Comparison of ENCODE assay signal across 1 cellular context in the genomic region with DNA sequence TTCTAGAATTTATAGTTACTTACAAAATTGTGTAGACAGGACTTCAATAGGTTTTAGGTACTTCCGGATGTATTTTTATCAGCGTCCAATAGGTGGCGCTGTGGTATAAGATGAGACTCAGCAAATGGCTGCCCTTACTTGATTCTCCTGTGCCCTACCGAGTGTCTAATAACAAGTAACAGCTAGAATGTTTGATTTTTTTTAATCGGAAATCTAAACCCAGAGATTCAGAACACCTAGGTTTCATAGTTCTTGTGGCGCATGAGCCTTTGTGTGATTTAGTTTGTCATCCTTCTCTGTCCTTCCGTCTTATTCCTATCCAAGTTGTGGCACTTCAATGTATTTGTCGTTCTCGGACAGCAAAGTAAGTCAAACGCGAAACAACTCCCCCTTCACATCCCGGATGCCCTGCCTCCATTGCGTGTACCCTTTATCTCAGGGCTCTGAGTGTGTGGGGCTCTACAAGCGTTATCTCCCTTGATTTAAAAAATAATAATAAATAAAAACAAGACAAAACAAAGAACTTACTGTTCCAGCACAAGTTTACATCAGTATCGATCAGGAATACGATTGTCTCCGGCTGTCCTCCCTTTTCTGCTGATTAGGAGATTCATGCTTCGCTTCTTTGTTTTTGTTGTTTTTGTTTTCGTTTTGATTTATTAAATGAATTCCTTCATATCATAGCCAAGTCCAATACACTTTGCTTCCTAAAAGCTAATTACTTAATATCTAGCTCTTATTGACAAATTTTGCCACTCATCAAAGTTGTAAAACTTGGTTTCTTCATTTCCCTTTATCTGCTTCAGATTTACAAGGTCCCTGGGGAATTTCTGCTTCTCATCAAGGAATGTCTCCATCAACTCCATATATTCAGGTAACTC.
TF ChIP-seq lines count a peak whose summit lies in the region.

No MANE protein-coding gene starts in this region.

TF ChIP-seq in K562, 482 proteins besides CTCF, POLR2A, EP300 and RAD21 (continued from another document and continues in another):
- TF ChIP-seq, protein P1, sequence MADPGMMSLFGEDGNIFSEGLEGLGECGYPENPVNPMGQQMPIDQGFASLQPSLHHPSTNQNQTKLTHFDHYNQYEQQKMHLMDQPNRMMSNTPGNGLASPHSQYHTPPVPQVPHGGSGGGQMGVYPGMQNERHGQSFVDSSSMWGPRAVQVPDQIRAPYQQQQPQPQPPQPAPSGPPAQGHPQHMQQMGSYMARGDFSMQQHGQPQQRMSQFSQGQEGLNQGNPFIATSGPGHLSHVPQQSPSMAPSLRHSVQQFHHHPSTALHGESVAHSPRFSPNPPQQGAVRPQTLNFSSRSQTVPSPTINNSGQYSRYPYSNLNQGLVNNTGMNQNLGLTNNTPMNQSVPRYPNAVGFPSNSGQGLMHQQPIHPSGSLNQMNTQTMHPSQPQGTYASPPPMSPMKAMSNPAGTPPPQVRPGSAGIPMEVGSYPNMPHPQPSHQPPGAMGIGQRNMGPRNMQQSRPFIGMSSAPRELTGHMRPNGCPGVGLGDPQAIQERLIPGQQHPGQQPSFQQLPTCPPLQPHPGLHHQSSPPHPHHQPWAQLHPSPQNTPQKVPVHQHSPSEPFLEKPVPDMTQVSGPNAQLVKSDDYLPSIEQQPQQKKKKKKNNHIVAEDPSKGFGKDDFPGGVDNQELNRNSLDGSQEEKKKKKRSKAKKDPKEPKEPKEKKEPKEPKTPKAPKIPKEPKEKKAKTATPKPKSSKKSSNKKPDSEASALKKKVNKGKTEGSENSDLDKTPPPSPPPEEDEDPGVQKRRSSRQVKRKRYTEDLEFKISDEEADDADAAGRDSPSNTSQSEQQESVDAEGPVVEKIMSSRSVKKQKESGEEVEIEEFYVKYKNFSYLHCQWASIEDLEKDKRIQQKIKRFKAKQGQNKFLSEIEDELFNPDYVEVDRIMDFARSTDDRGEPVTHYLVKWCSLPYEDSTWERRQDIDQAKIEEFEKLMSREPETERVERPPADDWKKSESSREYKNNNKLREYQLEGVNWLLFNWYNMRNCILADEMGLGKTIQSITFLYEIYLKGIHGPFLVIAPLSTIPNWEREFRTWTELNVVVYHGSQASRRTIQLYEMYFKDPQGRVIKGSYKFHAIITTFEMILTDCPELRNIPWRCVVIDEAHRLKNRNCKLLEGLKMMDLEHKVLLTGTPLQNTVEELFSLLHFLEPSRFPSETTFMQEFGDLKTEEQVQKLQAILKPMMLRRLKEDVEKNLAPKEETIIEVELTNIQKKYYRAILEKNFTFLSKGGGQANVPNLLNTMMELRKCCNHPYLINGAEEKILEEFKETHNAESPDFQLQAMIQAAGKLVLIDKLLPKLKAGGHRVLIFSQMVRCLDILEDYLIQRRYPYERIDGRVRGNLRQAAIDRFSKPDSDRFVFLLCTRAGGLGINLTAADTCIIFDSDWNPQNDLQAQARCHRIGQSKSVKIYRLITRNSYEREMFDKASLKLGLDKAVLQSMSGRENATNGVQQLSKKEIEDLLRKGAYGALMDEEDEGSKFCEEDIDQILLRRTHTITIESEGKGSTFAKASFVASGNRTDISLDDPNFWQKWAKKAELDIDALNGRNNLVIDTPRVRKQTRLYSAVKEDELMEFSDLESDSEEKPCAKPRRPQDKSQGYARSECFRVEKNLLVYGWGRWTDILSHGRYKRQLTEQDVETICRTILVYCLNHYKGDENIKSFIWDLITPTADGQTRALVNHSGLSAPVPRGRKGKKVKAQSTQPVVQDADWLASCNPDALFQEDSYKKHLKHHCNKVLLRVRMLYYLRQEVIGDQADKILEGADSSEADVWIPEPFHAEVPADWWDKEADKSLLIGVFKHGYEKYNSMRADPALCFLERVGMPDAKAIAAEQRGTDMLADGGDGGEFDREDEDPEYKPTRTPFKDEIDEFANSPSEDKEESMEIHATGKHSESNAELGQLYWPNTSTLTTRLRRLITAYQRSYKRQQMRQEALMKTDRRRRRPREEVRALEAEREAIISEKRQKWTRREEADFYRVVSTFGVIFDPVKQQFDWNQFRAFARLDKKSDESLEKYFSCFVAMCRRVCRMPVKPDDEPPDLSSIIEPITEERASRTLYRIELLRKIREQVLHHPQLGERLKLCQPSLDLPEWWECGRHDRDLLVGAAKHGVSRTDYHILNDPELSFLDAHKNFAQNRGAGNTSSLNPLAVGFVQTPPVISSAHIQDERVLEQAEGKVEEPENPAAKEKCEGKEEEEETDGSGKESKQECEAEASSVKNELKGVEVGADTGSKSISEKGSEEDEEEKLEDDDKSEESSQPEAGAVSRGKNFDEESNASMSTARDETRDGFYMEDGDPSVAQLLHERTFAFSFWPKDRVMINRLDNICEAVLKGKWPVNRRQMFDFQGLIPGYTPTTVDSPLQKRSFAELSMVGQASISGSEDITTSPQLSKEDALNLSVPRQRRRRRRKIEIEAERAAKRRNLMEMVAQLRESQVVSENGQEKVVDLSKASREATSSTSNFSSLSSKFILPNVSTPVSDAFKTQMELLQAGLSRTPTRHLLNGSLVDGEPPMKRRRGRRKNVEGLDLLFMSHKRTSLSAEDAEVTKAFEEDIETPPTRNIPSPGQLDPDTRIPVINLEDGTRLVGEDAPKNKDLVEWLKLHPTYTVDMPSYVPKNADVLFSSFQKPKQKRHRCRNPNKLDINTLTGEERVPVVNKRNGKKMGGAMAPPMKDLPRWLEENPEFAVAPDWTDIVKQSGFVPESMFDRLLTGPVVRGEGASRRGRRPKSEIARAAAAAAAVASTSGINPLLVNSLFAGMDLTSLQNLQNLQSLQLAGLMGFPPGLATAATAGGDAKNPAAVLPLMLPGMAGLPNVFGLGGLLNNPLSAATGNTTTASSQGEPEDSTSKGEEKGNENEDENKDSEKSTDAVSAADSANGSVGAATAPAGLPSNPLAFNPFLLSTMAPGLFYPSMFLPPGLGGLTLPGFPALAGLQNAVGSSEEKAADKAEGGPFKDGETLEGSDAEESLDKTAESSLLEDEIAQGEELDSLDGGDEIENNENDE (IDR thresholded peaks at IDR 0.05; ENCODE audit: low read depth, low read length), result no peak
- TF ChIP-seq TEAD1 (CRISPR knock-in tag; IDR thresholded peaks at IDR 0.05) (no peak), ZNF408 (CRISPR knock-in tag; IDR thresholded peaks at IDR 0.05; ENCODE audit: low read depth) (no peak), ZNF316 (IDR thresholded peaks at IDR 0.05) (peak; percentile 74), STAT5B (CRISPR knock-in tag; IDR thresholded peaks at IDR 0.05) (no peak), STAG1 (CRISPR knock-in tag; IDR thresholded peaks at IDR 0.05; ENCODE audit: borderline replicate concordance) (no peak; the same call in 1 of the 2 replicates), XRCC3 (IDR thresholded peaks at IDR 0.05) (no peak), CHAMP1 (IDR thresholded peaks at IDR 0.05) (peak; percentile 83), HCFC1 (IDR thresholded peaks at IDR 0.05; ENCODE audit: low read depth, low read length) (0 out of 2 replicates have a peak, but pooled peaks have one; percentile 5), ZNF384 (IDR thresholded peaks at IDR 0.05; ENCODE audit: low read depth, low read length) (0 out of 2 replicates have a peak, but pooled peaks have one; percentile 27), ZNF764 (CRISPR knock-in tag; IDR thresholded peaks at IDR 0.05; ENCODE audit: low read depth) (no peak), ILF3 (IDR thresholded peaks at IDR 0.05; ENCODE audit: borderline replicate concordance) (no peak), ZBTB1 (CRISPR knock-in tag; IDR thresholded peaks at IDR 0.05; ENCODE audit: borderline replicate concordance, low read depth) (no peak), ZNF589 (CRISPR knock-in tag; IDR thresholded peaks at IDR 0.05; ENCODE audit: low read depth) (0 out of 2 replicates have a peak, but pooled peaks have one; percentile 31), FOSL1 (tag; conservative IDR thresholded peaks at IDR 0.05) (0 out of 2 replicates have a peak, but pooled peaks have one; percentile 23), ARNT (IDR thresholded peaks at IDR 0.05) (peak in 1 of 2 experiments; percentile 70; a peak in 1 of 4 replicates), YY1 (IDR thresholded peaks at IDR 0.05; ENCODE audit: borderline replicate concordance in 1 of 3, control insufficient read depth in 1 of 3, extremely low read depth in 1 of 3, insufficient read depth in 3 of 3, insufficient read length in 1 of 3, insufficient replicate concordance in 2 of 3, low read depth in 1 of 3, low read length in 2 of 3) (peak in 2 of 3 experiments; percentile 66 to 90), SMARCA4 (IDR thresholded peaks at IDR 0.05) (no peak; the same call in 1 of the 2 replicates), PHB2 (IDR thresholded peaks at IDR 0.05; ENCODE audit: low read depth) (no peak), NR3C1 (CRISPR knock-in tag; IDR thresholded peaks at IDR 0.05) (no peak), RFX1 (IDR thresholded peaks at IDR 0.05) (no peak), TRIM28 (IDR thresholded peaks at IDR 0.05) (no peak), HNRNPUL1 (IDR thresholded peaks at IDR 0.05; ENCODE audit: low read length) (no peak), IFI16 (CRISPR knock-in tag; IDR thresholded peaks at IDR 0.05) (no peak), ADNP (tag; IDR thresholded peaks at IDR 0.05) (0 out of 2 replicates have a peak, but pooled peaks have one; percentile 16), RUNX1 (IDR thresholded peaks at IDR 0.05; ENCODE audit: low read depth) (no peak), ELF1 (tag; IDR thresholded peaks at IDR 0.05) (peak; percentile 95), BCL6 (CRISPR knock-in tag; IDR thresholded peaks at IDR 0.05) (0 out of 2 replicates have a peak, but pooled peaks have one; percentile 25), NFE2 (IDR thresholded peaks at IDR 0.05; ENCODE audit: low read depth) (0 out of 2 replicates have a peak, but pooled peaks have one; percentile 3)
- TF ChIP-seq, protein P2, sequence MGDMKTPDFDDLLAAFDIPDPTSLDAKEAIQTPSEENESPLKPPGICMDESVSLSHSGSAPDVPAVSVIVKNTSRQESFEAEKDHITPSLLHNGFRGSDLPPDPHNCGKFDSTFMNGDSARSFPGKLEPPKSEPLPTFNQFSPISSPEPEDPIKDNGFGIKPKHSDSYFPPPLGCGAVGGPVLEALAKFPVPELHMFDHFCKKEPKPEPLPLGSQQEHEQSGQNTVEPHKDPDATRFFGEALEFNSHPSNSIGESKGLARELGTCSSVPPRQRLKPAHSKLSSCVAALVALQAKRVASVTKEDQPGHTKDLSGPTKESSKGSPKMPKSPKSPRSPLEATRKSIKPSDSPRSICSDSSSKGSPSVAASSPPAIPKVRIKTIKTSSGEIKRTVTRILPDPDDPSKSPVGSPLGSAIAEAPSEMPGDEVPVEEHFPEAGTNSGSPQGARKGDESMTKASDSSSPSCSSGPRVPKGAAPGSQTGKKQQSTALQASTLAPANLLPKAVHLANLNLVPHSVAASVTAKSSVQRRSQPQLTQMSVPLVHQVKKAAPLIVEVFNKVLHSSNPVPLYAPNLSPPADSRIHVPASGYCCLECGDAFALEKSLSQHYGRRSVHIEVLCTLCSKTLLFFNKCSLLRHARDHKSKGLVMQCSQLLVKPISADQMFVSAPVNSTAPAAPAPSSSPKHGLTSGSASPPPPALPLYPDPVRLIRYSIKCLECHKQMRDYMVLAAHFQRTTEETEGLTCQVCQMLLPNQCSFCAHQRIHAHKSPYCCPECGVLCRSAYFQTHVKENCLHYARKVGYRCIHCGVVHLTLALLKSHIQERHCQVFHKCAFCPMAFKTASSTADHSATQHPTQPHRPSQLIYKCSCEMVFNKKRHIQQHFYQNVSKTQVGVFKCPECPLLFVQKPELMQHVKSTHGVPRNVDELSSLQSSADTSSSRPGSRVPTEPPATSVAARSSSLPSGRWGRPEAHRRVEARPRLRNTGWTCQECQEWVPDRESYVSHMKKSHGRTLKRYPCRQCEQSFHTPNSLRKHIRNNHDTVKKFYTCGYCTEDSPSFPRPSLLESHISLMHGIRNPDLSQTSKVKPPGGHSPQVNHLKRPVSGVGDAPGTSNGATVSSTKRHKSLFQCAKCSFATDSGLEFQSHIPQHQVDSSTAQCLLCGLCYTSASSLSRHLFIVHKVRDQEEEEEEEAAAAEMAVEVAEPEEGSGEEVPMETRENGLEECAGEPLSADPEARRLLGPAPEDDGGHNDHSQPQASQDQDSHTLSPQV (IDR thresholded peaks at IDR 0.05), result 0 out of 2 replicates have a peak, but pooled peaks have one; percentile 40
- TF ChIP-seq, protein P3, sequence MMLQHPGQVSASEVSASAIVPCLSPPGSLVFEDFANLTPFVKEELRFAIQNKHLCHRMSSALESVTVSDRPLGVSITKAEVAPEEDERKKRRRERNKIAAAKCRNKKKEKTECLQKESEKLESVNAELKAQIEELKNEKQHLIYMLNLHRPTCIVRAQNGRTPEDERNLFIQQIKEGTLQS (IDR thresholded peaks at IDR 0.05), result no peak
- TF ChIP-seq, protein P3 (CRISPR knock-in tag; conservative IDR thresholded peaks at IDR 0.05), result 0 out of 2 replicates have a peak, but pooled peaks have one; percentile 54
- TF ChIP-seq, protein P4, sequence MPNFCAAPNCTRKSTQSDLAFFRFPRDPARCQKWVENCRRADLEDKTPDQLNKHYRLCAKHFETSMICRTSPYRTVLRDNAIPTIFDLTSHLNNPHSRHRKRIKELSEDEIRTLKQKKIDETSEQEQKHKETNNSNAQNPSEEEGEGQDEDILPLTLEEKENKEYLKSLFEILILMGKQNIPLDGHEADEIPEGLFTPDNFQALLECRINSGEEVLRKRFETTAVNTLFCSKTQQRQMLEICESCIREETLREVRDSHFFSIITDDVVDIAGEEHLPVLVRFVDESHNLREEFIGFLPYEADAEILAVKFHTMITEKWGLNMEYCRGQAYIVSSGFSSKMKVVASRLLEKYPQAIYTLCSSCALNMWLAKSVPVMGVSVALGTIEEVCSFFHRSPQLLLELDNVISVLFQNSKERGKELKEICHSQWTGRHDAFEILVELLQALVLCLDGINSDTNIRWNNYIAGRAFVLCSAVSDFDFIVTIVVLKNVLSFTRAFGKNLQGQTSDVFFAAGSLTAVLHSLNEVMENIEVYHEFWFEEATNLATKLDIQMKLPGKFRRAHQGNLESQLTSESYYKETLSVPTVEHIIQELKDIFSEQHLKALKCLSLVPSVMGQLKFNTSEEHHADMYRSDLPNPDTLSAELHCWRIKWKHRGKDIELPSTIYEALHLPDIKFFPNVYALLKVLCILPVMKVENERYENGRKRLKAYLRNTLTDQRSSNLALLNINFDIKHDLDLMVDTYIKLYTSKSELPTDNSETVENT (CRISPR knock-in tag; IDR thresholded peaks at IDR 0.05), result no peak
- TF ChIP-seq, protein P5, sequence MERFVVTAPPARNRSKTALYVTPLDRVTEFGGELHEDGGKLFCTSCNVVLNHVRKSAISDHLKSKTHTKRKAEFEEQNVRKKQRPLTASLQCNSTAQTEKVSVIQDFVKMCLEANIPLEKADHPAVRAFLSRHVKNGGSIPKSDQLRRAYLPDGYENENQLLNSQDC (CRISPR knock-in tag; IDR thresholded peaks at IDR 0.05), result no peak
